In the genomic region with DNA sequence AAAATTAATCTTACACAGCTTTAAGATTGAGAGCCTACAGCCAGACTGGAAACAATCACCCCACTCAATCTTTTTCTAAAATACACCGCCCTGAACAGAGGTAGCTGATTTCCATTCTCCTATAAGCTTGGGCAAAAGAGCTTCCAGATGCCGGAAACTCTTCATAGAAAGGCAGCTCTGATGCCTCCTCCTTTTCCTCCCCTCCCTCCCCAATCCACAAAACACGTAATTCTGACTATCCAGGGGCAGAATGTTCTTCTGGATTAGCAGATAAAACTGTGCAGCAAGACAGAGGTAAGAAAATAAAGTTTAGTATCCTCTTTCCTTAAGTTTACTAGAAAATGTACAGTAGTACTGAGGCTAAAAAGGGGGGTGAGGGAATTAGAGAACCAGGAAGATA, we compare ENCODE assay signal across 11 cellular contexts. TPM values are rescaled to one million over a fixed set of nuclear protein-coding genes. Genes with fewer than 3 reads are reported as not detected.
DNase-seq lines count a peak whose midpoint lies in the region; TF ChIP-seq lines count a peak whose summit lies in the region.
"Had no signal": no experiment of that assay in that cellular context is flagged by ENCODE, and none has a peak within 500 bp of the region (broad histone marks: within the 10 kb centered on the region; RNA-seq: fewer than 3 reads in every experiment).

No MANE protein-coding gene starts in this region.

- H3K4me3 Mint-ChIP-seq in CD4-positive, alpha-beta memory T cell = peak overlapping the region in 3 of 8 donors; percentile 1 to 32 (median 31)

- peak overlapping the region; percentile 53 for H3K4me2 ChIP-seq in OCI-LY3 (ENCODE audit: low read length)

- H3K9me3 ChIP-seq in CD4-positive, alpha-beta memory T cell (ENCODE audit: control insufficient read depth in 1 of 2, low read length in 2 of 2) = no peaks in the 10 kb centered on the region
- H3K9me3 ChIP-seq in OCI-LY3 (ENCODE audit: insufficient read depth, low read length) = no peaks in the 10 kb centered on the region
- H3K9me3 ChIP-seq in muscle layer of duodenum (ENCODE audit: control insufficient read depth in 1 of 2, low read length in 2 of 2) = no peaks in the 10 kb centered on the region
- no peaks in the 10 kb centered on the region for H3K9me3 ChIP-seq in testis

- intact Hi-C loops in CD4-positive, alpha-beta memory T cell (cut with micrococcal nuclease) = no loop called here
- intact Hi-C loops in testis (cut with DNase I; ENCODE audit: low total_unique reads) = no loop called here

- TF ChIP-seq CTCF in OCI-LY3 (IDR thresholded peaks at IDR 0.05; ENCODE audit: low read depth, low read length) (no peak), coronary artery (IDR thresholded peaks at IDR 0.05) (no peak), testis (IDR thresholded peaks at IDR 0.05) (no peak)

- H2AFZ ChIP-seq in OCI-LY3 (ENCODE audit: low read depth, low read length) = no peak overlapping the region

- TF ChIP-seq POLR2A in testis (IDR thresholded peaks at IDR 0.05) = no peak

- peaks cover 98% of the 10 kb centered on the region for H3K79me2 ChIP-seq in OCI-LY3 (ENCODE audit: low read length)

- no peak overlapping the region for H3K9ac ChIP-seq in OCI-LY3 (ENCODE audit: low read length)

- CTCF ChIA-PET in CD4-positive, alpha-beta memory T cell (lab: Charles Lee; ENCODE audit: partially characterized antibody) = interaction anchor here (0.7 to 3.0 kb wide), 8 partner anchors 9 to 125 kb away, joined by 3 to 27 read pairs (median 5); a partner anchor contains a TSS

- H3K27ac ChIP-seq in CD4-positive, alpha-beta memory T cell (ENCODE audit: low read depth, low read length) = no peak overlapping the region
- peak overlapping the region; percentile 23 for H3K27ac ChIP-seq in OCI-LY3 (ENCODE audit: low read length)
- H3K27ac ChIP-seq in coronary artery = peak overlapping the region in 1 of 2 donors; percentile 41
- peak overlapping the region; percentile 18 for H3K27ac ChIP-seq in muscle layer of duodenum (ENCODE audit: low read length)
- H3K27ac ChIP-seq in testis = peak overlapping the region in 1 of 2 donors; percentile 48

- no peaks in the 10 kb centered on the region for H3K36me3 ChIP-seq in CD4-positive, alpha-beta memory T cell (ENCODE audit: insufficient read depth, low read length)
- H3K36me3 ChIP-seq in OCI-LY3 (replicated peaks; ENCODE audit: low read depth, low read length) = peaks cover 60% of the 10 kb centered on the region
- H3K36me3 ChIP-seq in muscle layer of duodenum (ENCODE audit: control insufficient read depth in 1 of 2, insufficient read depth in 2 of 2, low read length in 2 of 2) = no peaks in the 10 kb centered on the region
- no peaks in the 10 kb centered on the region for H3K36me3 ChIP-seq in testis (ENCODE audit: low read depth, missing control alignments)

- peaks cover 4 to 28% of the 10 kb centered on the region in 2 donors for H3K36me3 Mint-ChIP-seq in CD4-positive, alpha-beta memory T cell

- no peaks in the 10 kb centered on the region for H3K27me3 Mint-ChIP-seq in CD4-positive, alpha-beta memory T cell
- H3K27me3 Mint-ChIP-seq: effector memory CD8-positive, alpha-beta T cell had no signal

- no peaks in the 10 kb centered on the region for H3K9me3 Mint-ChIP-seq in CD4-positive, alpha-beta memory T cell
- H3K9me3 Mint-ChIP-seq: effector memory CD8-positive, alpha-beta T cell had no signal

- peak overlapping the region in 5 of 7 donors; percentile 24 to 89 (median 25) for H3K27ac Mint-ChIP-seq in CD4-positive, alpha-beta memory T cell

- H4K20me1 ChIP-seq in OCI-LY3 (ENCODE audit: insufficient read depth, low read length) = peaks cover 85% of the 10 kb centered on the region

- no peaks in the 10 kb centered on the region for H3K27me3 ChIP-seq in CD4-positive, alpha-beta memory T cell (ENCODE audit: insufficient read depth, low read length)
- H3K27me3 ChIP-seq in OCI-LY3 (ENCODE audit: low read depth, low read length) = no peaks in the 10 kb centered on the region
- H3K27me3 ChIP-seq in muscle layer of duodenum (ENCODE audit: low read depth, low read length) = no peaks in the 10 kb centered on the region
- H3K27me3 ChIP-seq in testis = no peaks in the 10 kb centered on the region

- peaks cover 85% of the 10 kb centered on the region for H3K4me1 ChIP-seq in CD4-positive, alpha-beta memory T cell (ENCODE audit: insufficient read depth, low read length)
- H3K4me1 ChIP-seq in OCI-LY3 (ENCODE audit: low read length) (peaks cover 88% of the 10 kb centered on the region), muscle layer of duodenum (ENCODE audit: control insufficient read depth in 1 of 2, insufficient read depth in 2 of 2, low read length in 2 of 2) (peaks cover 20 to 67% of the 10 kb centered on the region in 2 donors), testis (peaks cover 56% of the 10 kb centered on the region)

- WGBS in testis, 2 donors = 41 to 45% methylated on average over 3 of the region's 3 CpGs

- POLR2A ChIA-PET in CD4-positive, alpha-beta memory T cell (lab: Charles Lee; ENCODE audit: partially characterized antibody) = interaction anchor here (0.7 to 3.8 kb wide), 4 partner anchors 9 to 125 kb away, joined by 3 to 33 read pairs (median 5); a partner anchor contains a TSS

- peaks cover 66 to 94% (median 80%) of the 10 kb centered on the region in 4 donors for H3K4me1 Mint-ChIP-seq in CD4-positive, alpha-beta memory T cell

- DNase-seq in CD4-positive, alpha-beta memory T cell = no peak
- DNase-seq in coronary artery (ENCODE audit: low spot score) (no peak), retina (no peak), HuH-7 (ENCODE audit: low spot score) (no peak), testis (no peak)
- DNase-seq in central memory CD4-positive, alpha-beta T cell = no peak
- DNase-seq: effector memory CD8-positive, alpha-beta T cell; NCI-H1694; stimulated activated CD4-positive, alpha-beta T cell treated with anti-CD3 and anti-CD28 coated beads, Interleukin-1b, Interleukin-23, amount 100 ng/mL, for 48 hours had no signal

- H3K4me3 ChIP-seq in CD4-positive, alpha-beta memory T cell (ENCODE audit: low read length in 2 of 2) = no peak overlapping the region
- 0 out of 2 replicates have a peak overlapping the region, but pooled peaks have one; percentile 1 for H3K4me3 ChIP-seq in OCI-LY3 (ENCODE audit: low read length)
- H3K4me3 ChIP-seq in coronary artery = peak overlapping the region; percentile 13
- no peak overlapping the region for H3K4me3 ChIP-seq in muscle layer of duodenum (ENCODE audit: low read depth in 1 of 2, low read length in 2 of 2)
- no peak overlapping the region for H3K4me3 ChIP-seq in testis

RNA-seq across cellular contexts. Expression of a gene that starts 15.8 kb away (rescaled TPM):
- total RNA-seq in CD4-positive, alpha-beta memory T cell = 10 to 100 TPM; 64.8 to 65.6 TPM
- polyA plus RNA-seq in CD4-positive, alpha-beta memory T cell = 10 to 100 TPM in 1 of 2 donors, 1 to 10 TPM in 1; 1.9 to 11.6 TPM
- total RNA-seq in testis = 100 to 1,000 TPM; 101 to 110 TPM
- polyA plus RNA-seq in testis (ENCODE audit: insufficient read depth, low read depth, low replicate concordance) = 83.5 TPM

RNA-seq across cellular contexts. Expression of a gene that starts 42.9 kb away (rescaled TPM):
- 10 to 100 TPM; 39.9 to 40.9 TPM for total RNA-seq in CD4-positive, alpha-beta memory T cell
- 10 to 100 TPM; 70.3 to 79.2 TPM for polyA plus RNA-seq in CD4-positive, alpha-beta memory T cell
- 10 to 100 TPM; 44.5 to 54.3 TPM for total RNA-seq in testis
- polyA plus RNA-seq in testis (ENCODE audit: insufficient read depth, low read depth, low replicate concordance) = 71.0 TPM

RNA-seq across cellular contexts. Expression of a gene that starts 43.2 kb away (rescaled TPM):
- 1 to 10 TPM; 8.8 to 8.9 TPM for total RNA-seq in CD4-positive, alpha-beta memory T cell
- polyA plus RNA-seq in CD4-positive, alpha-beta memory T cell = 1 to 10 TPM; 3.9 to 4.9 TPM
- total RNA-seq in testis = 1 to 10 TPM; 7.4 to 9.3 TPM
- 6.5 TPM for polyA plus RNA-seq in testis (ENCODE audit: insufficient read depth, low read depth, low replicate concordance)

Comparison
In these comparisons a context has a peak if more than half of its experiments do, and no peak if none do; other contexts are left out.
1. H3K4me3 ChIP-seq: peak in OCI-LY3 (single experiment) and coronary artery (single experiment); none in CD4-positive, alpha-beta memory T cell (0 of 2), muscle layer of duodenum (0 of 2) and testis (0 of 2).